Comparison of ENCODE assay signal across 10 cellular contexts in genomic region chr3:39810647-39811161, GRCh38. TPM values are rescaled to one million over a fixed set of nuclear protein-coding genes. Genes with fewer than 3 reads are reported as not detected.
DNase-seq lines count a peak whose midpoint lies in the region; ATAC-seq and TF ChIP-seq lines count a peak whose summit lies in the region.
"Had no signal": no experiment of that assay in that cellular context is flagged by ENCODE, and none has a peak within 500 bp of the region (broad histone marks: within the 10 kb centered on the region; RNA-seq: fewer than 3 reads in every experiment).

No MANE protein-coding gene starts in this region.

- no peaks in the 10 kb centered on the region for H3K9me3 ChIP-seq in BLaER1
- no peaks in the 10 kb centered on the region for H3K9me3 ChIP-seq in Karpas-422 (ENCODE audit: low read length)
- no peaks in the 10 kb centered on the region for H3K9me3 ChIP-seq in endodermal cell (ENCODE audit: control insufficient read depth, low read length)
- H3K9me3 ChIP-seq in ovary = no peaks in the 10 kb centered on the region
- H3K9me3 ChIP-seq: MG63 had no signal

- TF ChIP-seq POLR2A in ovary (IDR thresholded peaks at IDR 0.05) = no peak

- no peaks in the 10 kb centered on the region for H3K9me3 Mint-ChIP-seq in endodermal cell

- H3K9me2 ChIP-seq in Karpas-422 (replicated peaks; ENCODE audit: insufficient read depth, low read length) = no peaks in the 10 kb centered on the region

- ATAC-seq in GM18858 (IDR thresholded peaks at IDR 0.05; ENCODE audit: unreplicated experiment) = no peak
- no peak for ATAC-seq in omental fat pad (ENCODE audit: low FRiP score)

- intact Hi-C loops in ovary (cut with DNase I) = no loop called here

- DNase-seq in Karpas-422 (peak; percentile 82), endodermal cell (peak; percentile 56), ovary (no peak), occipital lobe (lab: John Stamatoyannopoulos, UW) (no peak), GM20000 (ENCODE audit: low spot score) (no peak), omental fat pad (ENCODE audit: low spot score) (no peak)
- DNase-seq: MG63, PC-9 had no signal

- no peaks in the 10 kb centered on the region for H3K36me3 Mint-ChIP-seq in endodermal cell (ENCODE audit: low read depth)

- H3K4me1 ChIP-seq in BLaER1 (peaks cover 15% of the 10 kb centered on the region), Karpas-422 (ENCODE audit: low read length) (peaks cover 66% of the 10 kb centered on the region), endodermal cell (ENCODE audit: control insufficient read depth, insufficient read depth, low read length) (no peaks in the 10 kb centered on the region), ovary (ENCODE audit: insufficient read depth) (peaks cover 4% of the 10 kb centered on the region)

- H3K27ac Mint-ChIP-seq in endodermal cell = no peak overlapping the region

- H3K9ac ChIP-seq in BLaER1 (no peak overlapping the region), Karpas-422 (ENCODE audit: low read length) (peak overlapping the region; percentile 93), endodermal cell (ENCODE audit: extremely low read depth, low read length, poor library complexity, severe bottlenecking) (no peak overlapping the region)

- no peak for TF ChIP-seq CTCF in endodermal cell (conservative IDR thresholded peaks at IDR 0.05)
- no peak for TF ChIP-seq CTCF in ovary (IDR thresholded peaks at IDR 0.05)
- no peak for TF ChIP-seq CTCF in GM20000 (IDR thresholded peaks at IDR 0.05; ENCODE audit: extremely low read depth, missing control alignments)
- no peak for TF ChIP-seq CTCF in omental fat pad (IDR thresholded peaks at IDR 0.05)

- peak overlapping the region; percentile 68 for H3K4me3 Mint-ChIP-seq in endodermal cell

- H3K27ac ChIP-seq in BLaER1 (no peak overlapping the region), Karpas-422 (ENCODE audit: low read length) (peak overlapping the region; percentile 81), endodermal cell (ENCODE audit: low read depth, low read length) (no peak overlapping the region), ovary (no peak overlapping the region)
- H3K27ac ChIP-seq: PC-9 had no signal

- WGBS in endodermal cell (ENCODE audit: insufficient coverage in 1 of 2, insufficient read length in 1 of 2), 2 experiments = 14 to 17% methylated on average over 7 to 16 of the region's 16 CpGs
- 29 to 36% (median 34%) methylated on average over 16 of the region's 16 CpGs for WGBS in ovary, 3 donors

- no peak for TF ChIP-seq EP300 in ovary (IDR thresholded peaks at IDR 0.05)

- H3K79me2 ChIP-seq in Karpas-422 (ENCODE audit: low read length) = peaks cover 60% of the 10 kb centered on the region

- peaks cover 60% of the 10 kb centered on the region for H3K27me3 Mint-ChIP-seq in endodermal cell (ENCODE audit: insufficient read depth)

- H3K4me3 ChIP-seq in BLaER1 (peak overlapping the region; percentile 77), Karpas-422 (ENCODE audit: low read length) (peak overlapping the region; percentile 72), endodermal cell (ENCODE audit: low read length) (peak overlapping the region; percentile 83), ovary (peak overlapping the region; percentile 49)
- H3K4me3 ChIP-seq: PC-9 had no signal

- H4K20me1 ChIP-seq in BLaER1 (peaks cover 9% of the 10 kb centered on the region; the same call in 1 of the 2 replicates), Karpas-422 (ENCODE audit: insufficient read depth, low read depth, low read length) (peaks cover 8% of the 10 kb centered on the region; the same call in 1 of the 2 replicates)

- H3K36me3 ChIP-seq in BLaER1 (no peaks in the 10 kb centered on the region), Karpas-422 (ENCODE audit: insufficient read depth, low read length) (peaks cover 18% of the 10 kb centered on the region), endodermal cell (ENCODE audit: control insufficient read depth, insufficient read depth, low read length) (no peaks in the 10 kb centered on the region), ovary (no peaks in the 10 kb centered on the region)
- H3K36me3 ChIP-seq: MG63 had no signal

- H3K4me2 ChIP-seq in BLaER1 (peak overlapping the region; percentile 100), Karpas-422 (ENCODE audit: low read depth, low read length, poor library complexity, severe bottlenecking) (peak overlapping the region; percentile 99)
- H3K4me2 ChIP-seq: PC-9 had no signal

- peaks cover 14% of the 10 kb centered on the region for H3K4me1 Mint-ChIP-seq in endodermal cell

- peaks cover 35% of the 10 kb centered on the region for H3K27me3 ChIP-seq in BLaER1
- no peaks in the 10 kb centered on the region for H3K27me3 ChIP-seq in Karpas-422 (ENCODE audit: low read length)
- H3K27me3 ChIP-seq in endodermal cell (ENCODE audit: control insufficient read depth, insufficient read depth, low read length, poor library complexity, severe bottlenecking) = peaks cover 59% of the 10 kb centered on the region
- H3K27me3 ChIP-seq in ovary = no peaks in the 10 kb centered on the region
- H3K27me3 ChIP-seq: MG63 had no signal

- H2AFZ ChIP-seq in Karpas-422 (ENCODE audit: low read length) = peak overlapping the region; percentile 46; the same call in 1 of the 2 replicates
- H2AFZ ChIP-seq: PC-9 had no signal

RNA-seq across cellular contexts. Expression of gene MYRIP, which starts 1.3 kb away (rescaled TPM):
- total RNA-seq in Karpas-422 (2014; rRNA removed; shearing (Covaris generic); ENCODE audit: low replicate concordance) = 19.0 and 36.1 TPM in 2 replicates
- total RNA-seq in endodermal cell (1 to 10 TPM; 4.3 to 4.6 TPM), ovary (1 to 10 TPM; 2.8 to 8.4 (median 4.5) TPM), occipital lobe (12.5 TPM), omental fat pad (1 to 10 TPM; 1.0 to 9.6 (median 3.2) TPM)
- 0.64 TPM for polyA plus RNA-seq in endodermal cell (2013, experiment 1 of 2)
- 0.95 TPM for polyA plus RNA-seq in endodermal cell (2013, experiment 2 of 2)
- polyA plus RNA-seq in ovary = 1 to 10 TPM; 4.1 to 5.5 TPM
- total RNA-seq: PC-9 had no signal

Comparison
In these comparisons a context has a peak if more than half of its experiments do, and no peak if none do; other contexts are left out.
1. DNase-seq: peak in Karpas-422 (single experiment) and endodermal cell (single experiment); none in ovary (0 of 5), occipital lobe (single experiment), GM20000 (single experiment) and omental fat pad (single experiment).
2. Peak in every context shown above with its lines, with median percentiles within 50 percentile points of each other: H3K4me3 ChIP-seq.